11 cellular contexts compared by ENCODE assay signal in genomic region chr3:149620291-149621020, GRCh38. TPM values are rescaled to one million over a fixed set of nuclear protein-coding genes. Genes with fewer than 3 reads are reported as not detected.
DNase-seq lines count a peak whose midpoint lies in the region; ATAC-seq lines count a peak whose summit lies in the region.
"Had no signal": no experiment of that assay in that cellular context is flagged by ENCODE, and none has a peak within 500 bp of the region (broad histone marks: within the 10 kb centered on the region; RNA-seq: fewer than 3 reads in every experiment).

No MANE protein-coding gene starts in this region.

- H3K4me1 Mint-ChIP-seq in activated CD4-positive, alpha-beta T cell treated with anti-CD3 and anti-CD28 coated beads for 36 hours, result peaks cover 14% of the 10 kb centered on the region

- no peak overlapping the region for H3K4me3 Mint-ChIP-seq in activated CD4-positive, alpha-beta T cell treated with anti-CD3 and anti-CD28 coated beads for 36 hours

- H3K9me3 Mint-ChIP-seq in activated CD4-positive, alpha-beta T cell treated with anti-CD3 and anti-CD28 coated beads for 36 hours (ENCODE audit: low read depth), result no peaks in the 10 kb centered on the region

- intact Hi-C loops in activated CD4-positive, alpha-beta T cell treated with anti-CD3 and anti-CD28 coated beads for 36 hours (cut with DNase I, micrococcal nuclease), result loop anchor here (1.0 kb wide), 1 partner anchor 82 kb away; no protein-coding TSS in a partner anchor

- ATAC-seq in activated CD4-positive, alpha-beta T cell treated with anti-CD3 and anti-CD28 coated beads for 36 hours, result peak; percentile 86
- ATAC-seq in HG02938 (IDR thresholded peaks at IDR 0.05; ENCODE audit: unreplicated experiment) (peak; percentile 71), GM21825 (IDR thresholded peaks at IDR 0.05; ENCODE audit: unreplicated experiment) (no peak)

- DNase-seq in activated CD4-positive, alpha-beta T cell treated with anti-CD3 and anti-CD28 coated beads for 36 hours, result peak; percentile 9
- no peak for DNase-seq in activated CD4-positive, alpha-beta T cell treated with anti-CD3 and anti-CD28 coated beads for 1 hour
- DNase-seq in amniotic epithelial cell (ENCODE audit: low read depth) (peak; percentile 90), skeletal muscle cell (ENCODE audit: low read depth) (peak; percentile 53), OCI-M1 (lab: John Stamatoyannopoulos, UW) (no peak), NCI-H1417 (lab: John Stamatoyannopoulos, UW) (no peak)
- DNase-seq: 8988T; effector CD4-positive, alpha-beta T cell; NCI-H1092 treated with DMSO at 0.1 percent for 48 hours had no signal

- POLR2A ChIA-PET in activated CD4-positive, alpha-beta T cell treated with anti-CD3 and anti-CD28 coated beads for 36 hours (lab: Charles Lee), result no interaction called here

- H3K27ac Mint-ChIP-seq in activated CD4-positive, alpha-beta T cell treated with anti-CD3 and anti-CD28 coated beads for 36 hours, result no peak overlapping the region

- no peak overlapping the region for H3K4me3 ChIP-seq in skeletal muscle cell (ENCODE audit: low read depth, low read length)

- peaks cover 13% of the 10 kb centered on the region for H3K27me3 Mint-ChIP-seq in activated CD4-positive, alpha-beta T cell treated with anti-CD3 and anti-CD28 coated beads for 36 hours

- H3K36me3 Mint-ChIP-seq in activated CD4-positive, alpha-beta T cell treated with anti-CD3 and anti-CD28 coated beads for 36 hours (ENCODE audit: low read depth), result no peaks in the 10 kb centered on the region

- CTCF ChIA-PET in activated CD4-positive, alpha-beta T cell treated with anti-CD3 and anti-CD28 coated beads for 36 hours (lab: Charles Lee), result interaction anchor here (0.8 kb wide), 1 partner anchor 52 kb away, joined by 3 read pairs; no protein-coding TSS in a partner anchor

RNA-seq across cellular contexts. Expression of gene WWTR1, which starts 37.4 kb away (rescaled TPM):
- total RNA-seq in activated CD4-positive, alpha-beta T cell treated with anti-CD3 and anti-CD28 coated beads for 36 hours, result under 1 TPM; 0.46 to 0.54 TPM

Comparison
In these comparisons a context has a peak if more than half of its experiments do, and no peak if none do; other contexts are left out.
1. DNase-seq: peak in activated CD4-positive, alpha-beta T cell treated with anti-CD3 and anti-CD28 coated beads for 36 hours (single experiment), amniotic epithelial cell (single experiment) and skeletal muscle cell (single experiment); none in activated CD4-positive, alpha-beta T cell treated with anti-CD3 and anti-CD28 coated beads for 1 hour (single experiment), OCI-M1 (single experiment) and NCI-H1417 (0 of 3).